Comparison of ENCODE assay signal across 9 cellular contexts in genomic region chr17:43018008-43018853, GRCh38. TPM values are rescaled to one million over a fixed set of nuclear protein-coding genes. Genes with fewer than 3 reads are reported as not detected.
DNase-seq lines count a peak whose midpoint lies in the region; ATAC-seq, FAIRE-seq and TF ChIP-seq lines count a peak whose summit lies in the region.
"Had no signal": no experiment of that assay in that cellular context is flagged by ENCODE, and none has a peak within 500 bp of the region (broad histone marks: within the 10 kb centered on the region; RNA-seq: fewer than 3 reads in every experiment).

No MANE protein-coding gene starts in this region.

- H3K4me2 ChIP-seq in GM23338 = no peak overlapping the region

- peaks cover 0 to 39% (median 9%) of the 10 kb centered on the region in 4 donors for H3K4me1 Mint-ChIP-seq in CD4-positive, CD25-positive, alpha-beta regulatory T cell
- peaks cover 51% of the 10 kb centered on the region for H3K4me1 Mint-ChIP-seq in GM23338
- H3K4me1 Mint-ChIP-seq in activated CD8-positive, alpha-beta T cell treated with anti-CD3 and anti-CD28 coated beads, Interleukin-2, amount 10 ng/mL, durations not matched to agents 7 days and 5 days (ENCODE audit: low read depth) = peaks cover 36% of the 10 kb centered on the region

- intact Hi-C loops in lower lobe of right lung (cut with DNase I) = no loop called here

- DNase-seq in CD4-positive, CD25-positive, alpha-beta regulatory T cell = peak in 2 of 3 donors; percentile 15 to 21
- peak; percentile 53 for DNase-seq in GM23338 (ENCODE audit: low spot score)
- peak; percentile 56 for DNase-seq in activated CD8-positive, alpha-beta T cell treated with anti-CD3 and anti-CD28 coated beads, Interleukin-2, amount 10 ng/mL, durations not matched to agents 7 days and 5 days
- no peak for DNase-seq in lower lobe of right lung
- DNase-seq in NCI-H1092 (lab: John Stamatoyannopoulos, UW) = no peak
- no peak for DNase-seq in pons (ENCODE audit: low spot score)
- no peak for DNase-seq in GDM1 (lab: John Stamatoyannopoulos, UW)
- no peak for DNase-seq in small intestine

- H3K4me1 ChIP-seq in CD4-positive, CD25-positive, alpha-beta regulatory T cell (ENCODE audit: control insufficient read depth, insufficient read depth, low read length, poor library complexity, severe bottlenecking) = peaks cover 7% of the 10 kb centered on the region
- H3K4me1 ChIP-seq in GM23338 (ENCODE audit: insufficient read depth) (peaks cover 28% of the 10 kb centered on the region), lower lobe of right lung (peaks cover 77% of the 10 kb centered on the region), small intestine (ENCODE audit: control insufficient read depth in 2 of 2, insufficient read depth in 1 of 2, low read depth in 1 of 2, low read length in 1 of 2) (peaks cover 1 to 3% of the 10 kb centered on the region in 2 donors)

- no peaks in the 10 kb centered on the region for H3K27me3 Mint-ChIP-seq in CD4-positive, CD25-positive, alpha-beta regulatory T cell
- peaks cover 8% of the 10 kb centered on the region for H3K27me3 Mint-ChIP-seq in GM23338 (ENCODE audit: insufficient read depth, low read depth, poor library complexity)
- peaks cover 3% of the 10 kb centered on the region for H3K27me3 Mint-ChIP-seq in activated CD8-positive, alpha-beta T cell treated with anti-CD3 and anti-CD28 coated beads, Interleukin-2, amount 10 ng/mL, durations not matched to agents 7 days and 5 days (ENCODE audit: low read depth)

- POLR2A ChIA-PET in activated CD8-positive, alpha-beta T cell treated with anti-CD3 and anti-CD28 coated beads, Interleukin-2, amount 10 ng/mL, durations not matched to agents 7 days and 5 days (lab: Charles Lee) = interaction anchor here (0.6 to 1.9 kb wide), 2 partner anchors 20 to 459 kb away, joined by 3 to 12 read pairs; partner anchors contain the start of gene RPL27

- no peaks in the 10 kb centered on the region for H3K9me3 ChIP-seq in CD4-positive, CD25-positive, alpha-beta regulatory T cell (ENCODE audit: control insufficient read depth in 2 of 2, low read length in 2 of 2)
- H3K9me3 ChIP-seq in lower lobe of right lung (no peaks in the 10 kb centered on the region), small intestine (ENCODE audit: control insufficient read depth, low read depth) (no peaks in the 10 kb centered on the region)

- H3K9me3 Mint-ChIP-seq in CD4-positive, CD25-positive, alpha-beta regulatory T cell = peaks cover 0 to 1% (median 0%) of the 10 kb centered on the region in 7 donors
- H3K9me3 Mint-ChIP-seq in GM23338 = no peaks in the 10 kb centered on the region
- no peaks in the 10 kb centered on the region for H3K9me3 Mint-ChIP-seq in activated CD8-positive, alpha-beta T cell treated with anti-CD3 and anti-CD28 coated beads, Interleukin-2, amount 10 ng/mL, durations not matched to agents 7 days and 5 days (ENCODE audit: insufficient read depth)

- CTCF ChIA-PET in activated CD8-positive, alpha-beta T cell treated with anti-CD3 and anti-CD28 coated beads, Interleukin-2, amount 10 ng/mL, durations not matched to agents 7 days and 5 days (lab: Charles Lee) = interaction anchor here (1.0 kb wide), 1 partner anchor 13 kb away, joined by 3 read pairs; no protein-coding TSS in a partner anchor

- H3K27me3 ChIP-seq in CD4-positive, CD25-positive, alpha-beta regulatory T cell (ENCODE audit: control insufficient read depth, insufficient read depth, low read length) = no peaks in the 10 kb centered on the region
- H3K27me3 ChIP-seq in GM23338 (ENCODE audit: insufficient read depth) (no peaks in the 10 kb centered on the region), lower lobe of right lung (ENCODE audit: low read depth) (no peaks in the 10 kb centered on the region), small intestine (ENCODE audit: control insufficient read depth in 2 of 2, insufficient read depth in 2 of 2, low read length in 2 of 2) (no peaks in the 10 kb centered on the region)

- peaks cover 10% of the 10 kb centered on the region for H3K36me3 Mint-ChIP-seq in CD4-positive, CD25-positive, alpha-beta regulatory T cell
- H3K36me3 Mint-ChIP-seq in GM23338 (ENCODE audit: low read depth) = peaks cover 53% of the 10 kb centered on the region
- peaks cover 19% of the 10 kb centered on the region for H3K36me3 Mint-ChIP-seq in activated CD8-positive, alpha-beta T cell treated with anti-CD3 and anti-CD28 coated beads, Interleukin-2, amount 10 ng/mL, durations not matched to agents 7 days and 5 days (ENCODE audit: low read depth)

- H2AFZ ChIP-seq in GM23338 = no peak overlapping the region

- no peak overlapping the region for H3K27ac ChIP-seq in CD4-positive, CD25-positive, alpha-beta regulatory T cell (ENCODE audit: insufficient read depth, low read length, poor library complexity, severe bottlenecking)
- H3K27ac ChIP-seq in GM23338 (ENCODE audit: low read depth) (no peak overlapping the region), lower lobe of right lung (peak overlapping the region; percentile 5), small intestine (ENCODE audit: low read depth in 1 of 2, low read length in 1 of 2) (no peak overlapping the region)

- peaks cover 17% of the 10 kb centered on the region for H3K36me3 ChIP-seq in CD4-positive, CD25-positive, alpha-beta regulatory T cell (ENCODE audit: control insufficient read depth, insufficient read depth, low read length)
- H3K36me3 ChIP-seq in GM23338 (ENCODE audit: insufficient read depth) = peaks cover 9% of the 10 kb centered on the region; the same call in 1 of the 2 replicates
- peaks cover 53% of the 10 kb centered on the region for H3K36me3 ChIP-seq in lower lobe of right lung
- H3K36me3 ChIP-seq in small intestine (ENCODE audit: control insufficient read depth in 2 of 2, insufficient read depth in 2 of 2, low read length in 2 of 2) = peaks cover under 1 to 6% of the 10 kb centered on the region in 2 donors

- peaks cover 8% of the 10 kb centered on the region; the same call in 1 of the 2 replicates for H3F3A ChIP-seq in GM23338 (replicated peaks; ENCODE audit: low read depth)

- peaks cover 34% of the 10 kb centered on the region for H3K79me2 ChIP-seq in GM23338 (replicated peaks; ENCODE audit: insufficient read depth)

- ATAC-seq in CD4-positive, CD25-positive, alpha-beta regulatory T cell (ENCODE audit: low read depth in 2 of 2) = peak; percentile 25 to 41
- ATAC-seq in GM23338 (no peak), lower lobe of right lung (no peak)
- peak; percentile 54 for ATAC-seq in activated CD8-positive, alpha-beta T cell treated with anti-CD3 and anti-CD28 coated beads, Interleukin-2, amount 10 ng/mL, durations not matched to agents 7 days and 5 days

- peak overlapping the region in 2 of 4 donors; percentile 52 to 94 for H3K4me3 Mint-ChIP-seq in CD4-positive, CD25-positive, alpha-beta regulatory T cell
- no peak overlapping the region for H3K4me3 Mint-ChIP-seq in GM23338
- H3K4me3 Mint-ChIP-seq in activated CD8-positive, alpha-beta T cell treated with anti-CD3 and anti-CD28 coated beads, Interleukin-2, amount 10 ng/mL, durations not matched to agents 7 days and 5 days = no peak overlapping the region

- H3K27ac Mint-ChIP-seq in CD4-positive, CD25-positive, alpha-beta regulatory T cell = peak overlapping the region in 1 of 3 donors; percentile 83
- H3K27ac Mint-ChIP-seq in GM23338 = no peak overlapping the region
- H3K27ac Mint-ChIP-seq in activated CD8-positive, alpha-beta T cell treated with anti-CD3 and anti-CD28 coated beads, Interleukin-2, amount 10 ng/mL, durations not matched to agents 7 days and 5 days = no peak overlapping the region

- H3K4me3 ChIP-seq in CD4-positive, CD25-positive, alpha-beta regulatory T cell (ENCODE audit: low read depth, low read length) = no peak overlapping the region
- H3K4me3 ChIP-seq in GM23338 = no peak overlapping the region
- no peak overlapping the region for H3K4me3 ChIP-seq in lower lobe of right lung
- no peak overlapping the region for H3K4me3 ChIP-seq in small intestine (ENCODE audit: low read depth in 1 of 2, low read length in 2 of 2)

- TF ChIP-seq CTCF in GM23338 (conservative IDR thresholded peaks at IDR 0.05; ENCODE audit: low read depth in 2 of 2) (no peak), lower lobe of right lung (IDR thresholded peaks at IDR 0.05) (no peak)

- peaks cover 10% of the 10 kb centered on the region for H4K20me1 ChIP-seq in GM23338 (replicated peaks; ENCODE audit: insufficient read depth)

- 67 to 77% (median 77%) methylated on average over 19 of the region's 19 CpGs for WGBS in small intestine, 3 donors

- FAIRE-seq in small intestine (lab: Jason Lieb, UNC) = no peak
- FAIRE-seq: endometrium had no signal

- H3K9me2 ChIP-seq in GM23338 (ENCODE audit: insufficient read depth) = no peaks in the 10 kb centered on the region

RNA-seq across cellular contexts. Expression of gene VAT1, which starts 4.0 kb away (rescaled TPM):
- total RNA-seq in CD4-positive, CD25-positive, alpha-beta regulatory T cell = 21.9 TPM
- polyA plus RNA-seq in CD4-positive, CD25-positive, alpha-beta regulatory T cell = 10 to 100 TPM; 40.6 to 51.4 (median 49.1) TPM
- total RNA-seq in GM23338 (2014; rRNA removed; shearing (Covaris generic)) = 227 and 300 TPM in 2 replicates
- 233 and 267 TPM in 2 replicates for polyA plus RNA-seq in GM23338 (2016; fragmentation: Nextera tagmentation; extraction: Ambion mirVana)
- 10 to 100 TPM; 14.6 to 19.2 TPM for total RNA-seq in activated CD8-positive, alpha-beta T cell treated with anti-CD3 and anti-CD28 coated beads, Interleukin-2, amount 10 ng/mL, durations not matched to agents 7 days and 5 days
- 382 TPM for total RNA-seq in lower lobe of right lung
- polyA plus RNA-seq in small intestine = 10 to 100 TPM; 20.1 to 84.7 (median 48.1) TPM

RNA-seq across cellular contexts. Expression of gene RND2, which starts 6.8 kb away (rescaled TPM):
- total RNA-seq in CD4-positive, CD25-positive, alpha-beta regulatory T cell = not detected
- under 1 TPM in 3 of 4 donors, not detected in 1; 0.05 to 0.18 (median 0.08) TPM for polyA plus RNA-seq in CD4-positive, CD25-positive, alpha-beta regulatory T cell
- total RNA-seq in GM23338 (2014; rRNA removed; shearing (Covaris generic)) = 20.8 and 22.9 TPM in 2 replicates
- 18.5 and 20.4 TPM in 2 replicates for polyA plus RNA-seq in GM23338 (2016; fragmentation: Nextera tagmentation; extraction: Ambion mirVana)
- total RNA-seq in activated CD8-positive, alpha-beta T cell treated with anti-CD3 and anti-CD28 coated beads, Interleukin-2, amount 10 ng/mL, durations not matched to agents 7 days and 5 days = not detected
- 0.53 TPM for total RNA-seq in lower lobe of right lung
- polyA plus RNA-seq in small intestine = under 1 TPM in 2 of 3 donors, not detected in 1; 0.27 to 0.67 TPM

RNA-seq across cellular contexts. Expression of gene IFI35, which starts 11.6 kb away (rescaled TPM):
- total RNA-seq in CD4-positive, CD25-positive, alpha-beta regulatory T cell = 38.3 TPM
- polyA plus RNA-seq in CD4-positive, CD25-positive, alpha-beta regulatory T cell = 10 to 100 TPM; 62.9 to 87.6 (median 71.8) TPM
- 2.3 and 3.3 TPM in 2 replicates for total RNA-seq in GM23338 (2014; rRNA removed; shearing (Covaris generic))
- polyA plus RNA-seq in GM23338 (2016; fragmentation: Nextera tagmentation; extraction: Ambion mirVana) = 1.5 and 1.8 TPM in 2 replicates
- 100 to 1,000 TPM; 107 to 110 TPM for total RNA-seq in activated CD8-positive, alpha-beta T cell treated with anti-CD3 and anti-CD28 coated beads, Interleukin-2, amount 10 ng/mL, durations not matched to agents 7 days and 5 days
- 61.5 TPM for total RNA-seq in lower lobe of right lung
- polyA plus RNA-seq in small intestine = 10 to 100 TPM; 58.6 to 62.4 (median 60.9) TPM

RNA-seq across cellular contexts. Expression of gene RPL27, which starts 20.0 kb away (rescaled TPM):
- 881 TPM for total RNA-seq in CD4-positive, CD25-positive, alpha-beta regulatory T cell
- 1,000 to 10,000 TPM; 1,558 to 2,241 (median 2,024) TPM for polyA plus RNA-seq in CD4-positive, CD25-positive, alpha-beta regulatory T cell
- total RNA-seq in GM23338 (2014; rRNA removed; shearing (Covaris generic)) = 1,307 and 1,784 TPM in 2 replicates
- polyA plus RNA-seq in GM23338 (2016; fragmentation: Nextera tagmentation; extraction: Ambion mirVana) (2,722 and 2,793 TPM in 2 replicates), small intestine (1,000 to 10,000 TPM; 1,737 to 4,151 (median 2,764) TPM)
- 100 to 1,000 TPM; 949 to 980 TPM for total RNA-seq in activated CD8-positive, alpha-beta T cell treated with anti-CD3 and anti-CD28 coated beads, Interleukin-2, amount 10 ng/mL, durations not matched to agents 7 days and 5 days
- total RNA-seq in lower lobe of right lung = 810 TPM

RNA-seq across cellular contexts. Expression of gene RUNDC1, which starts 37.9 kb away (rescaled TPM):
- 14.9 TPM for total RNA-seq in CD4-positive, CD25-positive, alpha-beta regulatory T cell
- 10 to 100 TPM; 10.6 to 15.2 (median 13.2) TPM for polyA plus RNA-seq in CD4-positive, CD25-positive, alpha-beta regulatory T cell
- 11.1 and 11.9 TPM in 2 replicates for total RNA-seq in GM23338 (2014; rRNA removed; shearing (Covaris generic))
- 6.1 and 6.9 TPM in 2 replicates for polyA plus RNA-seq in GM23338 (2016; fragmentation: Nextera tagmentation; extraction: Ambion mirVana)
- total RNA-seq in activated CD8-positive, alpha-beta T cell treated with anti-CD3 and anti-CD28 coated beads, Interleukin-2, amount 10 ng/mL, durations not matched to agents 7 days and 5 days = 10 to 100 TPM; 16.2 to 16.8 TPM
- 17.1 TPM for total RNA-seq in lower lobe of right lung
- 1 to 10 TPM; 7.2 to 8.8 (median 7.3) TPM for polyA plus RNA-seq in small intestine

Comparison
In these comparisons a context has a peak if more than half of its experiments do, and no peak if none do; other contexts are left out.
1. ATAC-seq: peak in CD4-positive, CD25-positive, alpha-beta regulatory T cell (2 of 2) and activated CD8-positive, alpha-beta T cell treated with anti-CD3 and anti-CD28 coated beads, Interleukin-2, amount 10 ng/mL, durations not matched to agents 7 days and 5 days (single experiment); none in GM23338 (single experiment) and lower lobe of right lung (0 of 2).
2. DNase-seq: peak in CD4-positive, CD25-positive, alpha-beta regulatory T cell (2 of 3), GM23338 (single experiment) and activated CD8-positive, alpha-beta T cell treated with anti-CD3 and anti-CD28 coated beads, Interleukin-2, amount 10 ng/mL, durations not matched to agents 7 days and 5 days (single experiment); none in lower lobe of right lung (single experiment), NCI-H1092 (single experiment), pons (single experiment), GDM1 (single experiment) and small intestine (single experiment).
3. RNA of gene RND2, which starts 6.8 kb away (total RNA-seq): 20.8 to 22.9 TPM in GM23338; 0.53 TPM in lower lobe of right lung (single experiment), not detected in CD4-positive, CD25-positive, alpha-beta regulatory T cell (single experiment) and not detected in activated CD8-positive, alpha-beta T cell treated with anti-CD3 and anti-CD28 coated beads, Interleukin-2, amount 10 ng/mL, durations not matched to agents 7 days and 5 days; every median in the first group is over 10 times any median in the second.